ENCODE assay signal across 8 cellular contexts in genomic region chr2:36965751-36966369, GRCh38. TPM values are rescaled to one million over a fixed set of nuclear protein-coding genes. Genes with fewer than 3 reads are reported as not detected.
DNase-seq lines count a peak whose midpoint lies in the region; ATAC-seq and TF ChIP-seq lines count a peak whose summit lies in the region.

No MANE protein-coding gene starts in this region.

- under 1% methylated on average over 42 of the region's 42 CpGs for WGBS in urinary bladder

- H3K27ac ChIP-seq in urinary bladder (ENCODE audit: low read depth): peak overlapping the region; percentile 87

- H3K9me3 Mint-ChIP-seq in activated T-cell treated with anti-CD3 and anti-CD28 coated beads, Interleukin-2, amount 50 U/mL, for 72 hours: no peaks in the 10 kb centered on the region

- DNase-seq in NCI-H524 (lab: John Stamatoyannopoulos, UW) (peak; percentile 54), NCI-H524 treated with DMSO at 0.1 percent for 48 hours (lab: John Stamatoyannopoulos, UW) (no peak), NCI-H510A (lab: John Stamatoyannopoulos, UW) (peak; percentile 54), fibroblast of the aortic adventitia (ENCODE audit: low read depth) (peak; percentile 8), omental fat pad (ENCODE audit: low spot score) (peak; percentile 27)
- DNase-seq in activated T-cell treated with anti-CD3 and anti-CD28 coated beads, Interleukin-2, amount 50 U/mL, for 72 hours: peak in 1 of 2 donors; percentile 51

- H3K36me3 ChIP-seq in urinary bladder (ENCODE audit: insufficient read depth): no peaks in the 10 kb centered on the region

- no peak for TF ChIP-seq CTCF in fibroblast of the aortic adventitia (IDR thresholded peaks at IDR 0.05; ENCODE audit: insufficient read depth, low read length)
- TF ChIP-seq CTCF in omental fat pad (IDR thresholded peaks at IDR 0.05): no peak

- ATAC-seq in HG02884 (IDR thresholded peaks at IDR 0.05; ENCODE audit: unreplicated experiment): peak; percentile 23
- peak; percentile 26 to 36 for ATAC-seq in activated T-cell treated with anti-CD3 and anti-CD28 coated beads, Interleukin-2, amount 50 U/mL, for 72 hours (replicated peaks in 1 of 2)
- peak; percentile 64 for ATAC-seq in omental fat pad (ENCODE audit: low FRiP score)

- H3K4me3 Mint-ChIP-seq in activated T-cell treated with anti-CD3 and anti-CD28 coated beads, Interleukin-2, amount 50 U/mL, for 72 hours: peak overlapping the region; percentile 95 to 98

- peak overlapping the region; percentile 36 for H3K27ac Mint-ChIP-seq in activated T-cell treated with anti-CD3 and anti-CD28 coated beads, Interleukin-2, amount 50 U/mL, for 72 hours

- peaks cover 58% of the 10 kb centered on the region for H3K4me1 Mint-ChIP-seq in activated T-cell treated with anti-CD3 and anti-CD28 coated beads, Interleukin-2, amount 50 U/mL, for 72 hours (ENCODE audit: low read depth)

- H3K4me3 ChIP-seq in fibroblast of the aortic adventitia (ENCODE audit: low read depth, low read length) (peak overlapping the region; percentile 90), urinary bladder (ENCODE audit: low read depth, low read length) (peak overlapping the region; percentile 97)

- H3K27me3 Mint-ChIP-seq in activated T-cell treated with anti-CD3 and anti-CD28 coated beads, Interleukin-2, amount 50 U/mL, for 72 hours (ENCODE audit: low read depth): no peaks in the 10 kb centered on the region

- H3K4me1 ChIP-seq in urinary bladder (ENCODE audit: insufficient read depth): no peaks in the 10 kb centered on the region

- peaks cover 0 to 4% of the 10 kb centered on the region in 2 donors for H3K36me3 Mint-ChIP-seq in activated T-cell treated with anti-CD3 and anti-CD28 coated beads, Interleukin-2, amount 50 U/mL, for 72 hours (ENCODE audit: insufficient read depth in 2 of 2)

RNA-seq across cellular contexts. Expression of gene STRN, which starts 0.5 kb away (rescaled TPM):
- total RNA-seq in activated T-cell treated with anti-CD3 and anti-CD28 coated beads, Interleukin-2, amount 50 U/mL, for 72 hours: 10 to 100 TPM; 34.1 to 41.7 TPM
- total RNA-seq in fibroblast of the aortic adventitia (ENCODE audit: low replicate concordance) (26.2 and 26.5 TPM in 2 replicates), omental fat pad (10 to 100 TPM; 16.7 to 26.8 (median 21.3) TPM), urinary bladder (34.9 TPM)
- polyA plus RNA-seq in urinary bladder: 8.2 TPM
